1 cellular context compared by ENCODE assay signal in genomic region chr18:50404752-50405581, GRCh38. TPM values are rescaled to one million over a fixed set of nuclear protein-coding genes. Genes with fewer than 3 reads are reported as not detected.
"Had no signal": no experiment of that assay in that cellular context is flagged by ENCODE, and none has a peak within 500 bp of the region (broad histone marks: within the 10 kb centered on the region; RNA-seq: fewer than 3 reads in every experiment).

No MANE protein-coding gene starts in this region.

RNA-seq across cellular contexts. Expression of gene SKA1, which starts 30.1 kb away (rescaled TPM):
- total RNA-seq: tibial nerve had no signal
